17 cellular contexts compared by ENCODE assay signal in the genomic region with DNA sequence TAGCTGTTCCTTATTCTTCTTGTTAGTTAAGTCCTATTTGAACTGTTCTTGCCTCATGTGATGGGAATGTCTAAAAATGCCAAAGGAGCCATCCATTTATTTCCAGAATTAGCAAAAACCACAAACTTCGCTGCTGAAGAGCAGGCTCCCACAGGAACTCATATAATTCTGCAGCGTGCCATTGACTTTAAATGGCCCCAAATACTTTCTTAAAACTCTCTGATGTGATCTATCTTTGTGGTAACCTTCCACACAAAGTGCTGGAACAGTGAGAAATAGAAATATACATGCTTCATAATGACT.
DNase-seq lines count a peak whose midpoint lies in the region; ATAC-seq and TF ChIP-seq lines count a peak whose summit lies in the region.
"Had no signal": no experiment of that assay in that cellular context is flagged by ENCODE, and none has a peak within 500 bp of the region (broad histone marks: within the 10 kb centered on the region; RNA-seq: fewer than 3 reads in every experiment).

No MANE protein-coding gene starts in this region.

- ATAC-seq in HG02938 (IDR thresholded peaks at IDR 0.05; ENCODE audit: unreplicated experiment): no peak
- ATAC-seq in activated CD4-positive, CD25-positive, alpha-beta regulatory T cell treated with anti-CD3 and anti-CD28 coated beads, Interleukin-2, amount 50 U/mL, for 24 hours: no peak
- ATAC-seq: psoas muscle had no signal

- no peak overlapping the region for H3K4me3 Mint-ChIP-seq in MCF 10A (ENCODE audit: unreplicated experiment)
- H3K4me3 Mint-ChIP-seq: activated CD4-positive, alpha-beta memory T cell treated with anti-CD3 and anti-CD28 coated beads for 36 hours; CD8-positive, alpha-beta memory T cell had no signal

- DNase-seq in SJSA1 (ENCODE audit: low read depth in 1 of 2, low spot score in 2 of 2) (peak in 1 of 2 experiments; percentile 90), fibroblast of gingiva (ENCODE audit: low read depth) (peak; percentile 63), renal cortical epithelial cell (ENCODE audit: low read depth) (peak; percentile 54), NCI-H2171 (lab: John Stamatoyannopoulos, UW) (no peak), MCF 10A (ENCODE audit: unreplicated experiment) (no peak)
- DNase-seq: activated CD4-positive, alpha-beta memory T cell treated with anti-CD3 and anti-CD28 coated beads for 36 hours; CD8-positive, alpha-beta memory T cell; glutamatergic neuron; kidney; NCI-H1105; psoas muscle; SHP77 treated with DMSO at 0.1 percent for 48 hours; testis had no signal

- peaks cover 0 to 3% (median 0%) of the 10 kb centered on the region in 11 experiments; a peak in 2 of 22 replicates for H3K9me3 ChIP-seq in BLaER1 treated with 17β-estradiol and CSF1 and Interleukin-3, amounts not matched to agents 10 nM and 100 nM (replicated peaks in 1 of 11)
- no peaks in the 10 kb centered on the region for H3K9me3 ChIP-seq in SJSA1 (replicated peaks)
- H3K9me3 ChIP-seq: psoas muscle, testis had no signal

- peak overlapping the region; percentile 43 to 90 (median 76); a peak in 19 of 22 replicates for H3K4me2 ChIP-seq in BLaER1 treated with 17β-estradiol and CSF1 and Interleukin-3, amounts not matched to agents 10 nM and 100 nM

- intact Hi-C loops in MCF 10A (cut with micrococcal nuclease): loop anchor here (10.0 kb wide), 1 partner anchor 422 kb away; no protein-coding TSS in a partner anchor

- POLR2A ChIA-PET in MCF 10A (lab: Yijun Ruan, JAX): interaction anchor here (0.9 kb wide), 1 partner anchor 880 kb away, joined by 3 read pairs; no protein-coding TSS in a partner anchor

- H3K36me3 ChIP-seq in BLaER1 treated with 17β-estradiol and CSF1 and Interleukin-3, amounts not matched to agents 10 nM and 100 nM: no peaks in the 10 kb centered on the region
- no peaks in the 10 kb centered on the region for H3K36me3 ChIP-seq in SJSA1

- no TSS peak for BruUV-seq in MCF 10A (replicated peaks; lab: Mats Ljungman, UMichigan)

- no peak overlapping the region for H3K27ac Mint-ChIP-seq in MCF 10A (ENCODE audit: low read depth, unreplicated experiment)
- H3K27ac Mint-ChIP-seq: activated CD4-positive, alpha-beta memory T cell treated with anti-CD3 and anti-CD28 coated beads for 36 hours; activated T-helper 2 cell treated with anti-CD3 and anti-CD28 coated beads, Interferon-gamma antibody, Interleukin-2, Interleukin-4, amounts not matched to agents 10 μg/mL and 5 μg/mL and 100 μg/mL, durations not matched to agents 14 hours and 24 hours and 36 hours; CD8-positive, alpha-beta memory T cell had no signal

- no peak overlapping the region for H3K4me3 ChIP-seq in BLaER1 treated with 17β-estradiol and CSF1 and Interleukin-3, amounts not matched to agents 10 nM and 100 nM
- H3K4me3 ChIP-seq in SJSA1: no peak overlapping the region
- H3K4me3 ChIP-seq: psoas muscle, testis had no signal

- H3K4me1 Mint-ChIP-seq in MCF 10A (ENCODE audit: insufficient read depth, unreplicated experiment): peaks cover 21% of the 10 kb centered on the region
- H3K4me1 Mint-ChIP-seq: CD8-positive, alpha-beta memory T cell had no signal

- H3K27ac ChIP-seq in BLaER1 treated with 17β-estradiol and CSF1 and Interleukin-3, amounts not matched to agents 10 nM and 100 nM: no peak overlapping the region
- peak overlapping the region; percentile 99 for H3K27ac ChIP-seq in SJSA1
- H3K27ac ChIP-seq: psoas muscle, testis had no signal

- no peak overlapping the region for H3K9ac ChIP-seq in BLaER1 treated with 17β-estradiol and CSF1 and Interleukin-3, amounts not matched to agents 10 nM and 100 nM

- H3K36me3 Mint-ChIP-seq in MCF 10A (ENCODE audit: insufficient read depth, unreplicated experiment): no peaks in the 10 kb centered on the region
- H3K36me3 Mint-ChIP-seq: activated CD4-positive, alpha-beta memory T cell treated with anti-CD3 and anti-CD28 coated beads for 36 hours; CD8-positive, alpha-beta memory T cell had no signal

- H3K9me3 Mint-ChIP-seq in MCF 10A (ENCODE audit: unreplicated experiment): no peaks in the 10 kb centered on the region

- H4K20me1 ChIP-seq in BLaER1 treated with 17β-estradiol and CSF1 and Interleukin-3, amounts not matched to agents 10 nM and 100 nM: no peaks in the 10 kb centered on the region

- no peak for TF ChIP-seq CTCF in MCF 10A (IDR thresholded peaks at IDR 0.05; ENCODE audit: unreplicated experiment)

- H3K27me3 Mint-ChIP-seq in MCF 10A (ENCODE audit: insufficient read depth, unreplicated experiment): no peaks in the 10 kb centered on the region
- H3K27me3 Mint-ChIP-seq: activated CD4-positive, alpha-beta memory T cell treated with anti-CD3 and anti-CD28 coated beads for 36 hours; CD8-positive, alpha-beta memory T cell had no signal

- H3K27me3 ChIP-seq in BLaER1 treated with 17β-estradiol and CSF1 and Interleukin-3, amounts not matched to agents 10 nM and 100 nM: no peaks in the 10 kb centered on the region
- H3K27me3 ChIP-seq in SJSA1 (replicated peaks): no peaks in the 10 kb centered on the region
- H3K27me3 ChIP-seq: testis had no signal

- CTCF ChIA-PET in MCF 10A (lab: Yijun Ruan, JAX): no interaction called here

- peaks cover 14 to 48% (median 32%) of the 10 kb centered on the region in 10 experiments; a peak in 19 of 20 replicates for H3K4me1 ChIP-seq in BLaER1 treated with 17β-estradiol and CSF1 and Interleukin-3, amounts not matched to agents 10 nM and 100 nM
- H3K4me1 ChIP-seq in SJSA1 (replicated peaks): peaks cover 38% of the 10 kb centered on the region
- H3K4me1 ChIP-seq: psoas muscle, testis had no signal

Comparison
In these comparisons a context has a peak if more than half of its experiments do, and no peak if none do; other contexts are left out.
1. DNase-seq: peak in fibroblast of gingiva (single experiment) and renal cortical epithelial cell (single experiment); none in NCI-H2171 (single experiment) and MCF 10A (single experiment).